Comparison of ENCODE assay signal across 27 cellular contexts in the genomic region with DNA sequence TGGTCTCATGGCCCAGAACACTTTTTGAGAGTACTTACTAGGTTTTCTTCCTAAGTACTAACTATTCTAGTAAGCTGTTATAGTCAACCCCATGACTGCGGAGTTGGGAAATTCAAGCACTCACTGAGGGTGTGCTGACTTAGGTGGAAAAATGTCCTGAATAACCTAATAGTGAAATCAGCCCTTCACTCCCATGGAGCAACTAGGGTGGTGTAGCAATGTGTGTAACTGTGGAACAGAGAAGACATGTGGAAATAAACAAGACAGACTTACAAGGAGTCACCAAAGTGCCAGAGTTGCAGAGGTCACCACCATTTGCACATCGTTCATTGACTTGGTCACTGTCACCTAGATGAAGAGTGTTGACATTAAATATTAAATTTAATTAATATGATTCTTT. TPM values are rescaled to one million over a fixed set of nuclear protein-coding genes. Genes with fewer than 3 reads are reported as not detected.
"Had no signal": no experiment of that assay in that cellular context is flagged by ENCODE, and none has a peak within 500 bp of the region (broad histone marks: within the 10 kb centered on the region; RNA-seq: fewer than 3 reads in every experiment).

No MANE protein-coding gene starts in this region.

- DNase-seq: KBM-7, MV-4-11, NCI-H1048, NCI-H1105, NCI-H1417, NCI-H1436 treated with DMSO at 0.1 percent for 48 hours, NCI-H1694 treated with DMSO at 0.1 percent for 48 hours, NCI-H1930, NCI-H2081, NCI-H2107, NCI-H2171, NCI-H226, NCI-H446, NCI-H510A, NCI-H524 treated with DMSO at 0.1 percent for 48 hours, NCI-H69, NCI-H774, PC-3, SHP77 had no signal

- H3K27ac ChIP-seq: RWPE1 had no signal

- ATAC-seq: Panc1, PC-3, SK-N-SH treated with all-trans-retinoic acid at 6 μM for 48 hours had no signal

RNA-seq across cellular contexts. Expression of gene VSIG4, which starts 12.1 kb away (rescaled TPM):
- total RNA-seq: LHCN-M2; MCF 10A; OCI-LY7; PC-3; SK-MEL-5; T-helper 1 cell treated with Interleukin-12 subunit alpha and Interleukin-12 subunit beta and Interleukin-4 antibody, amounts not matched to agents 30 ng/mL and 1 ng/mL, for 36 hours had no signal
